13 cellular contexts compared by ENCODE assay signal in genomic region chr5:142617416-142617815, GRCh38.
DNase-seq lines count a peak whose midpoint lies in the region; ATAC-seq and TF ChIP-seq lines count a peak whose summit lies in the region.
"Had no signal": no experiment of that assay in that cellular context is flagged by ENCODE, and none has a peak within 500 bp of the region (broad histone marks: within the 10 kb centered on the region; RNA-seq: fewer than 3 reads in every experiment).

No MANE protein-coding gene starts in this region.

- peak; percentile 84 for ATAC-seq in activated naive CD8-positive, alpha-beta T cell treated with anti-CD3 and anti-CD28 coated beads, Interleukin-2, amount 50 U/mL, for 24 hours
- peak; percentile 77 for ATAC-seq in stimulated activated naive CD8-positive, alpha-beta T cell treated with anti-CD3 and anti-CD28 coated beads, Interleukin-15, Interleukin-2, amounts not matched to agents 100 U/mL and 50 U/mL, for 24 hours
- no peak for ATAC-seq in HG02870 (IDR thresholded peaks at IDR 0.05; ENCODE audit: unreplicated experiment)

- H3K4me1 Mint-ChIP-seq in activated naive CD8-positive, alpha-beta T cell treated with anti-CD3 and anti-CD28 coated beads, Interleukin-2, amount 50 U/mL, for 24 hours = peaks cover 15% of the 10 kb centered on the region
- H3K4me1 Mint-ChIP-seq: memory B cell had no signal

- POLR2A ChIA-PET in HEK293T (lab: Yijun Ruan, JAX) = no interaction called here

- H3K9me3 Mint-ChIP-seq in activated naive CD8-positive, alpha-beta T cell treated with anti-CD3 and anti-CD28 coated beads, Interleukin-2, amount 50 U/mL, for 24 hours = peaks cover 4% of the 10 kb centered on the region

- DNase-seq in stimulated activated CD4-positive, alpha-beta T cell treated with anti-CD3 and anti-CD28 coated beads, Interleukin-15, amount 100 ng/mL, for 24 hours = peak; percentile 38
- no peak for DNase-seq in stimulated activated CD4-positive, alpha-beta T cell treated with anti-CD3 and anti-CD28 coated beads, Interleukin-4, amount 100 ng/mL, for 4 hours
- DNase-seq in HEK293T (ENCODE audit: extremely low spot score) = no peak
- peak; percentile 5 for DNase-seq in activated naive CD8-positive, alpha-beta T cell treated with anti-CD3 and anti-CD28 coated beads, Interleukin-2, amount 50 U/mL, for 24 hours
- peak; percentile 14 for DNase-seq in stimulated activated naive CD8-positive, alpha-beta T cell treated with anti-CD3 and anti-CD28 coated beads, Interleukin-15, Interleukin-2, amounts not matched to agents 100 U/mL and 50 U/mL, for 24 hours
- no peak for DNase-seq in AG08396 (ENCODE audit: low spot score)
- no peak for DNase-seq in NCI-H1694 treated with DMSO at 0.1 percent for 48 hours (lab: John Stamatoyannopoulos, UW)
- DNase-seq: C1 segment of cervical spinal cord, Karpas-422, NCI-H1436, NCI-H345 had no signal

- H3K27ac Mint-ChIP-seq in activated naive CD8-positive, alpha-beta T cell treated with anti-CD3 and anti-CD28 coated beads, Interleukin-2, amount 50 U/mL, for 24 hours = no peak overlapping the region
- H3K27ac Mint-ChIP-seq: memory B cell had no signal

- H3K4me3 Mint-ChIP-seq in activated naive CD8-positive, alpha-beta T cell treated with anti-CD3 and anti-CD28 coated beads, Interleukin-2, amount 50 U/mL, for 24 hours = no peak overlapping the region
- H3K4me3 Mint-ChIP-seq: memory B cell had no signal

- no peaks in the 10 kb centered on the region for H3K36me3 Mint-ChIP-seq in activated naive CD8-positive, alpha-beta T cell treated with anti-CD3 and anti-CD28 coated beads, Interleukin-2, amount 50 U/mL, for 24 hours (ENCODE audit: low read depth)
- H3K36me3 Mint-ChIP-seq: memory B cell had no signal

- H3K27me3 Mint-ChIP-seq in activated naive CD8-positive, alpha-beta T cell treated with anti-CD3 and anti-CD28 coated beads, Interleukin-2, amount 50 U/mL, for 24 hours = peaks cover 19% of the 10 kb centered on the region

- CTCF ChIA-PET in HEK293T (lab: Yijun Ruan, JAX) = no interaction called here

TF ChIP-seq in HEK293T, 16 proteins besides CTCF, POLR2A, EP300 and RAD21:
- no peak for TF ChIP-seq L3MBTL2 (conservative IDR thresholded peaks at IDR 0.05)
- no peak for TF ChIP-seq NFRKB (IDR thresholded peaks at IDR 0.05)
- 0 out of 2 replicates have a peak, but pooled peaks have one; percentile 2 for TF ChIP-seq PKNOX1 (IDR thresholded peaks at IDR 0.05)
TF ChIP-seq in HEK293T: peak in this region for 1.

Comparison
In these comparisons a context has a peak if more than half of its experiments do, and no peak if none do; other contexts are left out.
1. DNase-seq: peak in stimulated activated CD4-positive, alpha-beta T cell treated with anti-CD3 and anti-CD28 coated beads, Interleukin-15, amount 100 ng/mL, for 24 hours (single experiment), activated naive CD8-positive, alpha-beta T cell treated with anti-CD3 and anti-CD28 coated beads, Interleukin-2, amount 50 U/mL, for 24 hours (single experiment) and stimulated activated naive CD8-positive, alpha-beta T cell treated with anti-CD3 and anti-CD28 coated beads, Interleukin-15, Interleukin-2, amounts not matched to agents 100 U/mL and 50 U/mL, for 24 hours (single experiment); none in stimulated activated CD4-positive, alpha-beta T cell treated with anti-CD3 and anti-CD28 coated beads, Interleukin-4, amount 100 ng/mL, for 4 hours (0 of 2), HEK293T (single experiment), AG08396 (single experiment) and NCI-H1694 treated with DMSO at 0.1 percent for 48 hours (single experiment).